17 cellular contexts compared by ENCODE assay signal in the genomic region with DNA sequence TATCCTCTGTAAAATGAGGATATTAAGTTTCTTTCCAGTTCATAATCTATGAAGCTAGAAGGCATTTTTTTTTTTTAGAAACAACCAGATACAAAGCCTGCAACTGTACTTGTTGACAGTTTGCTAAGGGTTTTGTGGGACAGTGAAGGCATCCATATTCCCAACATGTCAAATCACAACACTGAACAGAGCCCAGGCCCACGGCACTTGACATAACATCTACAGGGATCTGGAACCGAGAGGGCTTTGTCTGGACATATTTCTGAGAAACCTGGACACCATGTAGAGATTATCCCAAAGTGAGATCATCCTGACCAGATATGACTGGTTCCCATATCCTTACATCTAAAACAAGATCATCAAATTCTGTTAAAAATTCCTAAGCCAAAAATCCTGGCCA.
DNase-seq lines count a peak whose midpoint lies in the region; ATAC-seq and TF ChIP-seq lines count a peak whose summit lies in the region.
"Had no signal": no experiment of that assay in that cellular context is flagged by ENCODE, and none has a peak within 500 bp of the region (broad histone marks: within the 10 kb centered on the region; RNA-seq: fewer than 3 reads in every experiment).

No MANE protein-coding gene starts in this region.

- no peak overlapping the region for H2BK15ac ChIP-seq in mesenchymal stem cell (ENCODE audit: low read depth, poor library complexity, severe bottlenecking)

- H2AFZ ChIP-seq in SK-N-SH (ENCODE audit: low read depth) (no peak overlapping the region), mesenchymal stem cell (ENCODE audit: low read depth, low read length) (no peak overlapping the region)

- H3K18ac ChIP-seq in mesenchymal stem cell (ENCODE audit: low read depth in 1 of 2, low read length in 2 of 2), result no peak overlapping the region

- H3K79me1 ChIP-seq in mesenchymal stem cell (replicated peaks; ENCODE audit: low read length, poor library complexity, severe bottlenecking), result no peaks in the 10 kb centered on the region

- no peak overlapping the region for H3K4me3 ChIP-seq in SK-N-SH (ENCODE audit: low read depth in 2 of 2, low read length in 1 of 2)
- H3K4me3 ChIP-seq in mesenchymal stem cell (ENCODE audit: insufficient read depth in 1 of 2, low read depth in 1 of 2, low read length in 2 of 2), result no peak overlapping the region
- H3K4me3 ChIP-seq: A549; BLaER1 treated with 17β-estradiol and CSF1 and Interleukin-3, amounts not matched to agents 10 nM and 100 nM had no signal

- no peak for DNase-seq in SK-N-SH
- DNase-seq in amniotic epithelial cell (ENCODE audit: low read depth), result peak; percentile 17
- DNase-seq in mesenchymal stem cell, result peak; percentile 34
- DNase-seq in T-cell, result no peak
- DNase-seq: AML-193; Caco-2; Calu3; CD4-positive, alpha-beta T cell; CD8-positive, alpha-beta T cell; DMS79 treated with DMSO at 0.1 percent for 48 hours; GF-D8 had no signal

- no peak overlapping the region for H2BK12ac ChIP-seq in mesenchymal stem cell (ENCODE audit: low read length in 2 of 2)

- TF ChIP-seq CTCF in SK-N-SH (IDR thresholded peaks at IDR 0.05), result no peak

- H3K27me3 Mint-ChIP-seq in T-cell, result no peaks in the 10 kb centered on the region
- H3K27me3 Mint-ChIP-seq: CD4-positive, alpha-beta T cell had no signal

- H3K27ac ChIP-seq in SK-N-SH (ENCODE audit: low read depth in 2 of 2, low read length in 1 of 2) (no peak overlapping the region), mesenchymal stem cell (ENCODE audit: low read length, poor library complexity, severe bottlenecking) (no peak overlapping the region)
- H3K27ac ChIP-seq: 22Rv1; A549; BLaER1 treated with 17β-estradiol and CSF1 and Interleukin-3, amounts not matched to agents 10 nM and 100 nM; C4-2B had no signal

- H2BK5ac ChIP-seq in mesenchymal stem cell (ENCODE audit: low read depth, low read length, poor library complexity, severe bottlenecking), result no peak overlapping the region

- POLR2A ChIA-PET in SK-N-SH (lab: Yijun Ruan, JAX), result no interaction called here
- POLR2A ChIA-PET in T-cell (lab: Charles Lee), result no interaction called here

- H3F3A ChIP-seq in SK-N-SH (replicated peaks; ENCODE audit: insufficient read depth), result peaks cover 5% of the 10 kb centered on the region

- H4K8ac ChIP-seq in mesenchymal stem cell (ENCODE audit: low read length), result no peak overlapping the region

- H3K27me3 ChIP-seq in SK-N-SH (ENCODE audit: insufficient read depth) (no peaks in the 10 kb centered on the region), mesenchymal stem cell (ENCODE audit: control insufficient read depth in 1 of 2, insufficient read depth in 1 of 2, low read length in 2 of 2) (no peaks in the 10 kb centered on the region)
- H3K27me3 ChIP-seq: BLaER1 treated with 17β-estradiol and CSF1 and Interleukin-3, amounts not matched to agents 10 nM and 100 nM had no signal

- H3K9ac ChIP-seq in SK-N-SH (no peak overlapping the region), mesenchymal stem cell (ENCODE audit: low read length) (no peak overlapping the region)
- H3K9ac ChIP-seq: BLaER1 treated with 17β-estradiol and CSF1 and Interleukin-3, amounts not matched to agents 10 nM and 100 nM had no signal

- H3K4me1 Mint-ChIP-seq in T-cell, result no peaks in the 10 kb centered on the region
- H3K4me1 Mint-ChIP-seq: B cell had no signal

- H2AK5ac ChIP-seq in mesenchymal stem cell (ENCODE audit: low read length, severe bottlenecking), result no peak overlapping the region

- no peaks in the 10 kb centered on the region for H4K20me1 ChIP-seq in SK-N-SH (ENCODE audit: insufficient read depth)
- H4K20me1 ChIP-seq: BLaER1 treated with 17β-estradiol and CSF1 and Interleukin-3, amounts not matched to agents 10 nM and 100 nM had no signal

- H4K91ac ChIP-seq in mesenchymal stem cell (ENCODE audit: low read length), result no peak overlapping the region

- no peak overlapping the region for H3K4ac ChIP-seq in mesenchymal stem cell (ENCODE audit: low read depth in 1 of 2, low read length in 2 of 2)

- H3K9me3 ChIP-seq in SK-N-SH, result no peaks in the 10 kb centered on the region
- H3K9me3 ChIP-seq in mesenchymal stem cell (ENCODE audit: control insufficient read depth, low read length), result no peaks in the 10 kb centered on the region
- H3K9me3 ChIP-seq: A549; BLaER1 treated with 17β-estradiol and CSF1 and Interleukin-3, amounts not matched to agents 10 nM and 100 nM; Caco-2 had no signal

- CTCF ChIA-PET in SK-N-SH (lab: Yijun Ruan, JAX), result no interaction called here
- CTCF ChIA-PET in T-cell (lab: Charles Lee), result no interaction called here

- WGBS in SK-N-SH (ENCODE audit: low lambda C conversion rate), result 35% methylated on average over 2 of the region's 2 CpGs
- WGBS in mesenchymal stem cell, result 16% methylated on average over 2 of the region's 2 CpGs

- H3K9me2 ChIP-seq in SK-N-SH, result no peaks in the 10 kb centered on the region

- TF ChIP-seq EP300 in SK-N-SH (IDR thresholded peaks at IDR 0.05; ENCODE audit: borderline replicate concordance in 1 of 2, low read depth in 1 of 2, low read length in 1 of 2), result 0 out of 4 replicates have a peak, but pooled peaks of 1 of the 2 experiments have one; percentile 22

- no peaks in the 10 kb centered on the region for H3K79me2 ChIP-seq in SK-N-SH (ENCODE audit: insufficient read depth)

- no peak overlapping the region for H3K14ac ChIP-seq in mesenchymal stem cell (ENCODE audit: low read length in 2 of 2)

- H3K9me3 Mint-ChIP-seq in T-cell, result no peaks in the 10 kb centered on the region

- ATAC-seq in SK-N-SH treated with all-trans-retinoic acid at 6 μM for 48 hours (no peak), T-cell (replicated peaks in 1 of 4) (no peak)
- ATAC-seq: A549; CD8-positive, alpha-beta T cell had no signal

- no peak overlapping the region for H2BK120ac ChIP-seq in mesenchymal stem cell (ENCODE audit: low read depth, low read length)

- no peak overlapping the region for H3K4me3 Mint-ChIP-seq in T-cell
- H3K4me3 Mint-ChIP-seq: B cell; CD4-positive, alpha-beta T cell; CD8-positive, alpha-beta T cell had no signal

- H3K4me2 ChIP-seq in SK-N-SH (no peak overlapping the region), mesenchymal stem cell (ENCODE audit: low read length, poor library complexity, severe bottlenecking) (no peak overlapping the region)
- H3K4me2 ChIP-seq: A549; BLaER1 treated with 17β-estradiol and CSF1 and Interleukin-3, amounts not matched to agents 10 nM and 100 nM had no signal

- H3K36me3 ChIP-seq in SK-N-SH (replicated peaks in 1 of 2; ENCODE audit: control insufficient read depth in 1 of 2, insufficient read depth in 2 of 2, low read length in 1 of 2) (no peaks in the 10 kb centered on the region), mesenchymal stem cell (ENCODE audit: control insufficient read depth in 1 of 2, insufficient read depth in 2 of 2, low read depth in 1 of 2, low read length in 2 of 2) (no peaks in the 10 kb centered on the region)
- H3K36me3 ChIP-seq: BLaER1 treated with 17β-estradiol and CSF1 and Interleukin-3, amounts not matched to agents 10 nM and 100 nM had no signal

- H3K27ac Mint-ChIP-seq in T-cell, result no peak overlapping the region
- H3K27ac Mint-ChIP-seq: B cell; CD4-positive, alpha-beta T cell; CD8-positive, alpha-beta T cell had no signal

- H3K23ac ChIP-seq in mesenchymal stem cell (ENCODE audit: low read length in 2 of 2), result no peak overlapping the region

- no peak for TF ChIP-seq RAD21 in SK-N-SH (IDR thresholded peaks at IDR 0.05; ENCODE audit: low read length)

- H3K4me1 ChIP-seq in SK-N-SH (ENCODE audit: control insufficient read depth in 1 of 2, insufficient read depth in 2 of 2, low read depth in 1 of 2, low read length in 1 of 2), result no peaks in the 10 kb centered on the region
- H3K4me1 ChIP-seq in mesenchymal stem cell (ENCODE audit: control insufficient read depth, insufficient read depth, low read depth, low read length), result no peaks in the 10 kb centered on the region
- H3K4me1 ChIP-seq: Caco-2 had no signal

- H3K36me3 Mint-ChIP-seq in T-cell, result no peaks in the 10 kb centered on the region
- H3K36me3 Mint-ChIP-seq: CD8-positive, alpha-beta T cell had no signal

TF ChIP-seq in SK-N-SH, 30 proteins besides CTCF, POLR2A, EP300 and RAD21 (continues in another document):
- TF ChIP-seq, protein P1, sequence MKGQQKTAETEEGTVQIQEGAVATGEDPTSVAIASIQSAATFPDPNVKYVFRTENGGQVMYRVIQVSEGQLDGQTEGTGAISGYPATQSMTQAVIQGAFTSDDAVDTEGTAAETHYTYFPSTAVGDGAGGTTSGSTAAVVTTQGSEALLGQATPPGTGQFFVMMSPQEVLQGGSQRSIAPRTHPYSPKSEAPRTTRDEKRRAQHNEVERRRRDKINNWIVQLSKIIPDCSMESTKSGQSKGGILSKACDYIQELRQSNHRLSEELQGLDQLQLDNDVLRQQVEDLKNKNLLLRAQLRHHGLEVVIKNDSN (IDR thresholded peaks at IDR 0.05; ENCODE audit: borderline replicate concordance, low read depth), result no peak
- TF ChIP-seq, protein P2, sequence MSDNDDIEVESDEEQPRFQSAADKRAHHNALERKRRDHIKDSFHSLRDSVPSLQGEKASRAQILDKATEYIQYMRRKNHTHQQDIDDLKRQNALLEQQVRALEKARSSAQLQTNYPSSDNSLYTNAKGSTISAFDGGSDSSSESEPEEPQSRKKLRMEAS (IDR thresholded peaks at IDR 0.05; ENCODE audit: low read depth), result no peak
- TF ChIP-seq TCF12 (IDR thresholded peaks at IDR 0.05) (peak; percentile 79), EZH2phosphoT487 (IDR thresholded peaks at IDR 0.05; ENCODE audit: borderline replicate concordance, low read depth) (no peak)

TF ChIP-seq in SK-N-SH treated with all-trans-retinoic acid at 6 μM for 48 hours, 23 proteins besides CTCF, POLR2A, EP300 and RAD21 (continues in another document):
- TF ChIP-seq, protein P3, sequence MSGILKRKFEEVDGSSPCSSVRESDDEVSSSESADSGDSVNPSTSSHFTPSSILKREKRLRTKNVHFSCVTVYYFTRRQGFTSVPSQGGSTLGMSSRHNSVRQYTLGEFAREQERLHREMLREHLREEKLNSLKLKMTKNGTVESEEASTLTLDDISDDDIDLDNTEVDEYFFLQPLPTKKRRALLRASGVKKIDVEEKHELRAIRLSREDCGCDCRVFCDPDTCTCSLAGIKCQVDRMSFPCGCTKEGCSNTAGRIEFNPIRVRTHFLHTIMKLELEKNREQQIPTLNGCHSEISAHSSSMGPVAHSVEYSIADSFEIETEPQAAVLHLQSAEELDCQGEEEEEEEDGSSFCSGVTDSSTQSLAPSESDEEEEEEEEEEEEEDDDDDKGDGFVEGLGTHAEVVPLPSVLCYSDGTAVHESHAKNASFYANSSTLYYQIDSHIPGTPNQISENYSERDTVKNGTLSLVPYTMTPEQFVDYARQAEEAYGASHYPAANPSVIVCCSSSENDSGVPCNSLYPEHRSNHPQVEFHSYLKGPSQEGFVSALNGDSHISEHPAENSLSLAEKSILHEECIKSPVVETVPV (CRISPR knock-in tag; IDR thresholded peaks at IDR 0.05), result no peak
- TF ChIP-seq RARB (CRISPR knock-in tag; IDR thresholded peaks at IDR 0.05) (no peak), OSR1 (CRISPR knock-in tag; IDR thresholded peaks at IDR 0.05) (no peak), ISL1 (CRISPR knock-in tag; IDR thresholded peaks at IDR 0.05) (no peak)

Comparison
In these comparisons a context has a peak if more than half of its experiments do, and no peak if none do; other contexts are left out.
1. DNase-seq: peak in amniotic epithelial cell (single experiment) and mesenchymal stem cell (single experiment); none in SK-N-SH (single experiment) and T-cell (0 of 34).